ENCODE assay signal across 19 cellular contexts in the genomic region with DNA sequence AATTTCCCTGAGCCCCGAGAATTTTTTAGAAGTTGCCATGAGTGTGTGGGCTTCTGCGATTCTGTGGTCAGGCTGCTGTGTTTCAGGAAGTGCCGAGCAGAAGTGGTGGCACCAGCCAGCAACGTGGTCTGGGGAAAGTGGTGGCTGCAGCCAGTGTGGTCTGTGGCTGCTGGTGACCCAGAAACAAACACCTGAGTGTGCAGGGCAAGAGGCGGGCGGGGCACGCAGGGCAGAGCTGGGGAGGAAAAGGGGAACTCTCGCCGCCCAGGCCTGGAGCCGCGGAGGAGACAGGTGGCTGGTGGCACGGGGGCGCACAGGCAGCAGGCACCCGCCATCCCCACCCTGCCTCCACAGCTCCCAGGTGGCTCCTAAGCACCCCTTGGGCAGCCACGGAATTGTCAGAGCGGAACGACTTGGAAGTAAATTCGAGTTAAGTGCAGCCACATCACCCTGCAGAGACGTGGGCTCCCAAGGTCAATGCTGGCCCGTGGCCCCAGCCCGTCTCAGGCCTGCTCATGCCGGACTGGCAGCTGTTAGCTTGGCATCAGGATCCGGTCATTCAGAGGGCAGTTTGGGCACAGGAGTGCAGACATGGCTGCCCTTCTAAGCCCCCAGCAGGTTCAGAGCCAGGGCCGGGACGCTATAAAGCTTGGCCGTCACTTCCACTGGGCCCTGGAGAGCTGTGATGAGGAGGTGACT. TPM values are rescaled to one million over a fixed set of nuclear protein-coding genes. Genes with fewer than 3 reads are reported as not detected.
DNase-seq lines count a peak whose midpoint lies in the region; ATAC-seq, FAIRE-seq and TF ChIP-seq lines count a peak whose summit lies in the region.
"Had no signal": no experiment of that assay in that cellular context is flagged by ENCODE, and none has a peak within 500 bp of the region (broad histone marks: within the 10 kb centered on the region; RNA-seq: fewer than 3 reads in every experiment).

No MANE protein-coding gene starts in this region.

- DNase-seq in heart right ventricle (no peak), cardiac septum (ENCODE audit: low spot score) (no peak), body of pancreas (peak; percentile 34 to 72 (median 58)), T-helper 1 cell (no peak), BE2C (no peak), gastrocnemius medialis (no peak), GM19239 (ENCODE audit: insufficient read length, low spot score) (no peak)
- DNase-seq: AML-193; CD4-positive, alpha-beta memory T cell; DMS79 treated with DMSO at 0.1 percent for 48 hours; MG63; NCI-H1417; NCI-H2029 treated with DMSO at 0.1 percent for 48 hours; NCI-H526 had no signal

- TF ChIP-seq POLR2A in body of pancreas (IDR thresholded peaks at IDR 0.05) = no peak
- TF ChIP-seq POLR2A in gastrocnemius medialis (IDR thresholded peaks at IDR 0.05) = no peak

- TF ChIP-seq CTCF in heart right ventricle (IDR thresholded peaks at IDR 0.05) (no peak), body of pancreas (IDR thresholded peaks at IDR 0.05) (no peak), BE2C (IDR thresholded peaks at IDR 0.05; ENCODE audit: low read depth, low read length) (no peak), gastrocnemius medialis (IDR thresholded peaks at IDR 0.05 in 4 of 5, conservative IDR thresholded peaks at IDR 0.05 in 1 of 5) (no peak)

- peak in 5 of 8 donors; percentile 30 to 45 (median 42) for ATAC-seq in heart right ventricle
- ATAC-seq in body of pancreas = peak; percentile 31
- no peak for ATAC-seq in gastrocnemius medialis

- no peak for FAIRE-seq in GM19239 (lab: Jason Lieb, UNC)
- FAIRE-seq: D721Med, G401.6 had no signal

- intact Hi-C loops in heart right ventricle (cut with DNase I) (no loop called here), cardiac septum (cut with DNase I) (no loop called here), body of pancreas (cut with DNase I) (no loop called here), gastrocnemius medialis (cut with DNase I; ENCODE audit: low total_unique reads) (no loop called here)

- H3K4me3 ChIP-seq in heart right ventricle = no peak overlapping the region
- H3K4me3 ChIP-seq in body of pancreas = no peak overlapping the region
- no peak overlapping the region for H3K4me3 ChIP-seq in BE2C (ENCODE audit: low read depth, low read length)
- H3K4me3 ChIP-seq in gastrocnemius medialis = no peak overlapping the region
- H3K4me3 ChIP-seq: MG63, SK-N-MC had no signal

- peaks cover 0 to 5% (median 0%) of the 10 kb centered on the region in 7 donors for H3K27me3 ChIP-seq in heart right ventricle
- no peaks in the 10 kb centered on the region for H3K27me3 ChIP-seq in body of pancreas
- H3K27me3 ChIP-seq in layer of hippocampus (ENCODE audit: control insufficient read depth, insufficient read depth, low read length) = peaks cover 4% of the 10 kb centered on the region
- peaks cover 4% of the 10 kb centered on the region for H3K27me3 ChIP-seq in BE2C
- peaks cover 0 to 11% (median 0%) of the 10 kb centered on the region in 3 donors for H3K27me3 ChIP-seq in gastrocnemius medialis
- H3K27me3 ChIP-seq: MG63 had no signal

- in situ Hi-C loops in gastrocnemius medialis (cut with MboI; ENCODE audit: low sequenced_read_pairs in 4 of 4) = no loop called here

- H3K27ac ChIP-seq in heart right ventricle = peak overlapping the region in 8 of 10 donors; percentile 26 to 73 (median 36)
- H3K27ac ChIP-seq in body of pancreas = peak overlapping the region in 3 of 4 donors; percentile 26 to 44 (median 39)
- peak overlapping the region; percentile 68 for H3K27ac ChIP-seq in layer of hippocampus (ENCODE audit: low read depth, low read length)
- no peak overlapping the region for H3K27ac ChIP-seq in gastrocnemius medialis
- H3K27ac ChIP-seq: KMS-11, SK-N-MC had no signal

- H3K4me1 ChIP-seq in heart right ventricle (peaks cover 6 to 56% (median 33%) of the 10 kb centered on the region in 9 donors), body of pancreas (peaks cover 18% of the 10 kb centered on the region), BE2C (no peaks in the 10 kb centered on the region), gastrocnemius medialis (no peaks in the 10 kb centered on the region)

- H3K36me3 ChIP-seq in heart right ventricle (no peaks in the 10 kb centered on the region), body of pancreas (replicated peaks in 1 of 2; ENCODE audit: insufficient read depth in 1 of 2, low read depth in 2 of 2) (no peaks in the 10 kb centered on the region), BE2C (no peaks in the 10 kb centered on the region), gastrocnemius medialis (no peaks in the 10 kb centered on the region)
- H3K36me3 ChIP-seq: MG63 had no signal

- no peaks in the 10 kb centered on the region for H3K9me3 ChIP-seq in heart right ventricle
- H3K9me3 ChIP-seq in body of pancreas = no peaks in the 10 kb centered on the region
- H3K9me3 ChIP-seq in BE2C = no peaks in the 10 kb centered on the region
- H3K9me3 ChIP-seq in gastrocnemius medialis = no peaks in the 10 kb centered on the region
- H3K9me3 ChIP-seq: MG63 had no signal

- WGBS in heart right ventricle, 2 donors = 64 to 69% methylated on average over 26 of the region's 26 CpGs
- 29 to 39% methylated on average over 13 to 18 of the region's 26 CpGs for WGBS in body of pancreas, 2 donors

RNA-seq across cellular contexts. Expression of a gene that starts 25.1 kb away (rescaled TPM):
- total RNA-seq in heart right ventricle (10 to 100 TPM; 11.7 to 25.9 (median 14.8) TPM), cardiac septum (12.9 TPM), body of pancreas (10 to 100 TPM; 15.2 to 16.6 TPM), gastrocnemius medialis (under 1 TPM; 0.03 to 0.19 (median 0.17) TPM)
- 10 to 100 TPM in 1 of 2 donors, 1 to 10 TPM in 1; 4.1 to 16.8 TPM for polyA plus RNA-seq in heart right ventricle
- polyA plus RNA-seq in BE2C (2012; ENCODE audit: insufficient read depth, insufficient read length, low read depth) = not detected
- total RNA-seq: CD4-positive, alpha-beta memory T cell had no signal
- polyA plus RNA-seq: CD4-positive, alpha-beta memory T cell had no signal

Comparison
In these comparisons a context has a peak if more than half of its experiments do, and no peak if none do; other contexts are left out.
1. ATAC-seq: peak in heart right ventricle (5 of 8) and body of pancreas (single experiment); none in gastrocnemius medialis (0 of 2).
2. DNase-seq: peak in body of pancreas (4 of 4); none in heart right ventricle (0 of 2), cardiac septum (single experiment), T-helper 1 cell (0 of 5), BE2C (single experiment), gastrocnemius medialis (0 of 2) and GM19239 (single experiment).
3. H3K27ac ChIP-seq: peak in heart right ventricle (8 of 10), body of pancreas (3 of 4) and layer of hippocampus (single experiment); none in gastrocnemius medialis (0 of 4).
4. RNA of a gene that starts 25.1 kb away (total RNA-seq): 15.2 to 16.6 TPM in body of pancreas, 11.7 to 25.9 TPM in heart right ventricle and 12.9 TPM in cardiac septum (single experiment); 0.03 to 0.19 TPM in gastrocnemius medialis; every median in the first group is over 10 times any median in the second.